In the genomic region with DNA sequence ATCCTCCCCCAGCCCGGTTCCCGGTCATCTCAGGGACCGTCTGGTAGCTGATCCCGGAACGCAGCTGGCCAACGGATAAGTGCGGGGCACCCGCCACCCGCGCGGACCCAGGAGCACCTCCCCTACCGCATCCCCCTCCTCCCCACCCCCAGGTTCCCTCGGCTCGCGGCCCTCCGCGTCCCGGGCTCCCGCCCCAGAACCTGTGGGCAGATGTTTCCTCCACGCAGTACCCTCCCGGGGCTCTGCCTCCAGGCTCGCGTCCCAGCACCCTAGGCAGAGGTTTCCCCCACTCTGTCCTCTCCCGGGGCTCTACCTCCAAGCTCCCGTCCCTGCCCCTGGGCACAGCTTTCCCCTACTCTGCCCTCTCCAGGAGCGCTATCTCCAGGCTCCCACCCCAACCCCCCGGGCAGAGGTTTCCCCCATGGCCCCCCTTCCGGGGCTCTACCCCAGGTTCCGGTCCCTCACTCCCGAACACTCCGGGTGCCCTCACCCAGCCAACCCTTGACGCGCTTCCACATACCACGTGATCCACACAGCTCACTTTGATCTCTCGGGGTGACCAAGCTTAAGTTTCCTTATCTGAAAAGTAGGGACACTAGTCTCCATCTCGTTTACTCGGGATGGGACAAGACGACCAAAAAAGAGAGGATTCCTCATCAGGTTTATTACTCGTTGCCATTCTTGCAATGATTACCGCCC, we compare ENCODE assay signal across 8 cellular contexts. TPM values are rescaled to one million over a fixed set of nuclear protein-coding genes. Genes with fewer than 3 reads are reported as not detected.
DNase-seq lines count a peak whose midpoint lies in the region; ATAC-seq and TF ChIP-seq lines count a peak whose summit lies in the region.

A gene (minus strand): TSS at position 83 of the 699 bp plus-strand sequence. CDS start 6,105 bp downstream, outside the sequence.

- peak; percentile 97 for ATAC-seq in omental fat pad (ENCODE audit: low FRiP score)
- peak; percentile 79 for ATAC-seq in thoracic aorta (ENCODE audit: insufficient number of reproducible peaks, low FRiP score, low read depth)

- no peak within 1 kb of the TSS for H3K27ac ChIP-seq in H9 (ENCODE audit: insufficient read length, low read depth, low read length)
- H3K27ac ChIP-seq in SJCRH30: peak within 1 kb of the TSS; percentile 64
- H3K27ac ChIP-seq in thoracic aorta: peak within 1 kb of the TSS in 1 of 2 donors; percentile 49

- no peaks in the 10 kb centered on the region for H3F3A ChIP-seq in Loucy (ENCODE audit: low read depth)

- peak within 1 kb of the TSS; percentile 51 for H3K14ac ChIP-seq in H9 (ENCODE audit: insufficient read depth, low read length)

- H3K27me3 Mint-ChIP-seq in H9 (ENCODE audit: low read depth): peaks cover 36% of the 10 kb centered on the region

- H3K18ac ChIP-seq in H9 (ENCODE audit: insufficient read length, low read depth, low read length): peak within 1 kb of the TSS; percentile 47

- no peak within 1 kb of the TSS for H2BK20ac ChIP-seq in H9 (ENCODE audit: low read depth, low read length, poor library complexity, severe bottlenecking)

- H2BK12ac ChIP-seq in H9 (ENCODE audit: insufficient read length, low read depth, low read length): no peak within 1 kb of the TSS

- H3K9me3 ChIP-seq in H9 (ENCODE audit: control insufficient read depth, low read depth, low read length) (no peaks in the 10 kb centered on the region), Loucy (ENCODE audit: insufficient read depth, low read depth, low read length) (no peaks in the 10 kb centered on the region), SJCRH30 (replicated peaks) (no peaks in the 10 kb centered on the region), thoracic aorta (no peaks in the 10 kb centered on the region)

- H2AFZ ChIP-seq in H9 (ENCODE audit: low read length): peak within 1 kb of the TSS; percentile 88
- H2AFZ ChIP-seq in Loucy (ENCODE audit: low read length): peak within 1 kb of the TSS; percentile 98

- H3K27me3 ChIP-seq in H9 (ENCODE audit: insufficient read depth, low read length) (peaks cover 5% of the 10 kb centered on the region; the same call in 1 of the 2 replicates), Loucy (ENCODE audit: insufficient read depth, low read length, poor library complexity, severe bottlenecking) (no peaks in the 10 kb centered on the region), SJCRH30 (no peaks in the 10 kb centered on the region), thoracic aorta (replicated peaks; ENCODE audit: insufficient read depth) (no peaks in the 10 kb centered on the region)

- H3K9me2 ChIP-seq in Loucy (replicated peaks; ENCODE audit: low read depth, low read length): no peaks in the 10 kb centered on the region

- TF ChIP-seq CTCF in H9 (conservative IDR thresholded peaks at IDR 0.05): no peak
- no peak for TF ChIP-seq CTCF in Loucy (conservative IDR thresholded peaks at IDR 0.05; ENCODE audit: low read length)
- TF ChIP-seq CTCF in omental fat pad (IDR thresholded peaks at IDR 0.05): no peak
- TF ChIP-seq CTCF in thoracic aorta (IDR thresholded peaks at IDR 0.05): no peak

- H3K36me3 ChIP-seq in Loucy (ENCODE audit: insufficient read depth, low read length): no peaks in the 10 kb centered on the region
- H3K36me3 ChIP-seq in SJCRH30: no peaks in the 10 kb centered on the region
- no peaks in the 10 kb centered on the region for H3K36me3 ChIP-seq in thoracic aorta

- no peak within 1 kb of the TSS for H4K91ac ChIP-seq in H9 (ENCODE audit: insufficient read length, low read depth, low read length)

- WGBS in H9 (ENCODE audit: extremely low coverage, insufficient read length, low lambda C conversion rate): no CpG with 5 or more reads among the region's 40 CpGs

- H3T11ph ChIP-seq in H9 (ENCODE audit: low read length): no peak within 1 kb of the TSS

- no peak within 1 kb of the TSS; a peak in 1 of 7 replicates for H3K27ac Mint-ChIP-seq in H9

- H2BK15ac ChIP-seq in H9 (ENCODE audit: low read depth, low read length): no peak within 1 kb of the TSS

- peaks cover 3 to 7% of the 10 kb centered on the region in 2 experiments; a peak in 4 of 5 replicates for H3K9me3 Mint-ChIP-seq in H9

- peaks cover 5% of the 10 kb centered on the region for H3K23me2 ChIP-seq in H9 (ENCODE audit: insufficient read length, low read depth, low read length, poor library complexity, severe bottlenecking)

- DNase-seq in G401 (ENCODE audit: low spot score) (peak; percentile 62), H9 (peak; percentile 90), SJCRH30 (peak; percentile 85 to 88), globus pallidus (ENCODE audit: low spot score) (peak; percentile 66), omental fat pad (ENCODE audit: low spot score) (peak; percentile 33), thoracic aorta (ENCODE audit: low spot score) (peak; percentile 27)
- DNase-seq in activated naive CD4-positive, alpha-beta T cell (lab: John Stamatoyannopoulos, UW): peak; percentile 50 to 72 (median 68)

- peaks cover 7 to 19% of the 10 kb centered on the region in 2 experiments; a peak in 3 of 4 replicates for H3K4me1 Mint-ChIP-seq in H9

- no peak within 1 kb of the TSS for H2BK5ac ChIP-seq in H9 (ENCODE audit: insufficient read length, low read length)

- H4K20me1 ChIP-seq in H9 (ENCODE audit: control insufficient read depth, insufficient read depth, insufficient read length) (no peaks in the 10 kb centered on the region), Loucy (ENCODE audit: insufficient read depth, low read length, poor library complexity, severe bottlenecking) (no peaks in the 10 kb centered on the region)

- H3K4me3 Mint-ChIP-seq in H9: peak within 1 kb of the TSS; percentile 84 to 89

- H3K79me2 ChIP-seq in H9 (ENCODE audit: insufficient read depth, low read length): no peaks in the 10 kb centered on the region
- no peaks in the 10 kb centered on the region for H3K79me2 ChIP-seq in Loucy (ENCODE audit: insufficient read depth, low read length)

- H2AK5ac ChIP-seq in H9 (ENCODE audit: insufficient read length, low read length): no peak within 1 kb of the TSS

- no peak within 1 kb of the TSS for H3K23ac ChIP-seq in H9 (ENCODE audit: insufficient read length, low read depth, low read length)

- peaks cover 0 to 4% (median 0%) of the 10 kb centered on the region in 3 experiments; a peak in 2 of 7 replicates for H3K36me3 Mint-ChIP-seq in H9 (ENCODE audit: insufficient read depth in 1 of 3, low read depth in 3 of 3)

- H3K4me2 ChIP-seq in H9 (ENCODE audit: insufficient read depth, insufficient read length, low read length) (peak within 1 kb of the TSS; percentile 76), Loucy (ENCODE audit: low read depth, low read length, poor library complexity, severe bottlenecking) (peak within 1 kb of the TSS; percentile 70)

- H2BK120ac ChIP-seq in H9 (ENCODE audit: low read depth, low read length, poor library complexity, severe bottlenecking): no peak within 1 kb of the TSS

- no peak within 1 kb of the TSS for H4K8ac ChIP-seq in H9 (replicated peaks; ENCODE audit: insufficient read length, low read depth, low read length)

- H4K5ac ChIP-seq in H9 (ENCODE audit: insufficient read length, low read depth, low read length): no peak within 1 kb of the TSS

- H3K9ac ChIP-seq in H9 (ENCODE audit: extremely low read depth, insufficient read length, low read length) (peak within 1 kb of the TSS; percentile 56), Loucy (ENCODE audit: low read depth, low read length, poor library complexity, severe bottlenecking) (peak within 1 kb of the TSS; percentile 81)

- no peaks in the 10 kb centered on the region for H3K4me1 ChIP-seq in H9 (ENCODE audit: insufficient read depth, low read length)
- no peaks in the 10 kb centered on the region for H3K4me1 ChIP-seq in Loucy (ENCODE audit: insufficient read depth, low read length, poor library complexity, severe bottlenecking)
- no peaks in the 10 kb centered on the region for H3K4me1 ChIP-seq in SJCRH30
- peaks cover 4 to 7% of the 10 kb centered on the region in 2 donors for H3K4me1 ChIP-seq in thoracic aorta (ENCODE audit: control insufficient read depth in 1 of 2, low read depth in 2 of 2)

- no peaks in the 10 kb centered on the region for H3K79me1 ChIP-seq in H9 (ENCODE audit: insufficient read depth, low read depth, low read length, poor library complexity, severe bottlenecking)

- H3K56ac ChIP-seq in H9 (ENCODE audit: insufficient read length, low read depth, low read length): no peak within 1 kb of the TSS

- no peak within 1 kb of the TSS for H3K4ac ChIP-seq in H9 (ENCODE audit: low read depth, low read length)

- peak within 1 kb of the TSS; percentile 91 for H3K4me3 ChIP-seq in Loucy (ENCODE audit: low read length, poor library complexity, severe bottlenecking)
- H3K4me3 ChIP-seq in SJCRH30: peak within 1 kb of the TSS; percentile 95
- H3K4me3 ChIP-seq in thoracic aorta: peak within 1 kb of the TSS; percentile 96

- in situ Hi-C loops in G401 (cut with HindIII; ENCODE audit: low sequenced_read_pairs): no loop called here

RNA-seq across cellular contexts. Expression of the gene that starts here (rescaled TPM):
- not detected in 2 replicates for total RNA-seq in G401 (2014; rRNA removed; shearing (Covaris generic))
- total RNA-seq in H9 (2021) (not detected in 2 replicates), omental fat pad (not detected), thoracic aorta (not detected)
- total RNA-seq in SJCRH30 (2014; rRNA removed; shearing (Covaris generic)): 0.04 and 0.10 TPM in 2 replicates

Comparison
In these comparisons a context has a peak if more than half of its experiments do, and no peak if none do; other contexts are left out.
1. Peak in DNase-seq in G401; RNA of the gene not detected or under 1 TPM.
2. Peak in DNase-seq, H3K9ac ChIP-seq and H3K4me2 ChIP-seq in H9; RNA of the gene not detected or under 1 TPM.
3. Peak in DNase-seq, H3K4me3 ChIP-seq and H3K27ac ChIP-seq in SJCRH30; RNA of the gene not detected or under 1 TPM.
4. Peak in DNase-seq and ATAC-seq in omental fat pad; RNA of the gene not detected or under 1 TPM.
5. Peak in DNase-seq, ATAC-seq and H3K4me3 ChIP-seq in thoracic aorta; RNA of the gene not detected or under 1 TPM.
6. DNase-seq: peak in every context shown above with its lines; median percentile 90 in H9; 86 in SJCRH30; 68 in activated naive CD4-positive, alpha-beta T cell; 66 in globus pallidus; 62 in G401; 33 in omental fat pad; 27 in thoracic aorta.